Comparison of ENCODE assay signal across 1 cellular context in the genomic region with DNA sequence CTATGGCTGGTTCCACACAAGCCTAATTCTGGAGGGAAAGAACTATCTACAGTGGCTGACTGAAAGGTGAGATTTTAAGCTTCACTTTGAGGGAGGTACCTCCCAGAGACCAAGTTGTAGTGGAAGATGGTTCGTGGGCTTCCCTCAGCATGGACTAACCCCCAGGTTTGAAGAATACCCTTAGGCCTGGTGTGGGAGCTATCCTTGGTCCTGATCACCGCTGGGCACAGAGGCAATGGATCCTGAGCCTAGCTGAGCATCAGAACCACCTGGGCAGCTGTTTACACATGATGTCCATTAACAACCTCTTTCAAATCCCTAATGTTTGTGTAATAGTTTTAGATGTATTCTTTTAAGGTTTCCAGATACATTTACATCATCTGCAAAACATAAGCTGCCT.
TF ChIP-seq lines count a peak whose summit lies in the region.

No MANE protein-coding gene starts in this region.

TF ChIP-seq in HCT116, 20 proteins besides CTCF, POLR2A, EP300 and RAD21 (continued from another document):
- TF ChIP-seq, protein P1, sequence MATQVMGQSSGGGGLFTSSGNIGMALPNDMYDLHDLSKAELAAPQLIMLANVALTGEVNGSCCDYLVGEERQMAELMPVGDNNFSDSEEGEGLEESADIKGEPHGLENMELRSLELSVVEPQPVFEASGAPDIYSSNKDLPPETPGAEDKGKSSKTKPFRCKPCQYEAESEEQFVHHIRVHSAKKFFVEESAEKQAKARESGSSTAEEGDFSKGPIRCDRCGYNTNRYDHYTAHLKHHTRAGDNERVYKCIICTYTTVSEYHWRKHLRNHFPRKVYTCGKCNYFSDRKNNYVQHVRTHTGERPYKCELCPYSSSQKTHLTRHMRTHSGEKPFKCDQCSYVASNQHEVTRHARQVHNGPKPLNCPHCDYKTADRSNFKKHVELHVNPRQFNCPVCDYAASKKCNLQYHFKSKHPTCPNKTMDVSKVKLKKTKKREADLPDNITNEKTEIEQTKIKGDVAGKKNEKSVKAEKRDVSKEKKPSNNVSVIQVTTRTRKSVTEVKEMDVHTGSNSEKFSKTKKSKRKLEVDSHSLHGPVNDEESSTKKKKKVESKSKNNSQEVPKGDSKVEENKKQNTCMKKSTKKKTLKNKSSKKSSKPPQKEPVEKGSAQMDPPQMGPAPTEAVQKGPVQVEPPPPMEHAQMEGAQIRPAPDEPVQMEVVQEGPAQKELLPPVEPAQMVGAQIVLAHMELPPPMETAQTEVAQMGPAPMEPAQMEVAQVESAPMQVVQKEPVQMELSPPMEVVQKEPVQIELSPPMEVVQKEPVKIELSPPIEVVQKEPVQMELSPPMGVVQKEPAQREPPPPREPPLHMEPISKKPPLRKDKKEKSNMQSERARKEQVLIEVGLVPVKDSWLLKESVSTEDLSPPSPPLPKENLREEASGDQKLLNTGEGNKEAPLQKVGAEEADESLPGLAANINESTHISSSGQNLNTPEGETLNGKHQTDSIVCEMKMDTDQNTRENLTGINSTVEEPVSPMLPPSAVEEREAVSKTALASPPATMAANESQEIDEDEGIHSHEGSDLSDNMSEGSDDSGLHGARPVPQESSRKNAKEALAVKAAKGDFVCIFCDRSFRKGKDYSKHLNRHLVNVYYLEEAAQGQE (IDR thresholded peaks at IDR 0.05; ENCODE audit: low read depth) = peak; percentile 87
